In the genomic region with DNA sequence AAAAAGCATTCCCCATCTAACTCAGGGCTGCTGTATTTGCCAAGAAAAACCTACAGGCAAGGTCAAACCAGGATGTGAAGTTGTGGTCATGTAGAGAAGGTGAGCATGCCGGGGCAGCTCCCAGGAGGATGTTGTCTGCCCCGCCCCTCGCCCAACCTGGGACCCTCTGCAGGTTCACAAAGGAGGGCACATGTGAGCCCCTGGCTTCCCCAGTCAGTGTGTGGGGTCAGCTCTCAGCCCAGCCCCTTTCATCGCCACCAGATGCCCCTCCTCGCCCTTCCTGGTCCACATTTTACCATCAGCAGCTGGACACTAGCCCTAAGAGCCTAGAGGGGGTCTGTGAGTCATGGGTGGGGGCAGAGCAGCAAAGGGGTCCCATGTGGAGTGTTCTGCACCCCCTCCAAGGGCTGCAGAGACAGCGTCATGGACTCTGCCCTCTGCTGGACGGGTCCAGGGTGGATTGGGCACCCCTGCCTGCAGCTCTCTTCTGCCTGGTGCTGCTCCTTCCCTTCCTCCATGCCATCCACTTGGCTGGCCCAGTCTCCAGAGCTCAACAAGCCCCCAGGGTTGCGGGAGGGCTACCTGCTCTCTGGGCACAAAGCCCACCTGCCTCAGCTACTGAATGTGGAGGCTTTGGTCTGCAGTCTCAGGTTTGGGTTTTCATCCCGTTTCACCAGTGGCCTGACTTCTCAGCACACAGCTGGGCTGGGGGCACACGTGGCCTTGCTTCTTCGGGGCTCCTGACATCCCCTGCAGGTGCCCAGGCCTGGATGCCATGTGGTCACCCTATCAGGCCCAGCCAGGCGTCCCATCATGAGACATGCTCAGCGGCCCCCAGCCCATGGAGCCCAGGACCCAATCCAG, we compare ENCODE assay signal across 9 cellular contexts. TPM values are rescaled to one million over a fixed set of nuclear protein-coding genes. Genes with fewer than 3 reads are reported as not detected.
DNase-seq lines count a peak whose midpoint lies in the region; ATAC-seq and TF ChIP-seq lines count a peak whose summit lies in the region.
"Had no signal": no experiment of that assay in that cellular context is flagged by ENCODE, and none has a peak within 500 bp of the region (broad histone marks: within the 10 kb centered on the region; RNA-seq: fewer than 3 reads in every experiment).

No MANE protein-coding gene starts in this region.

- no peaks in the 10 kb centered on the region for H3K9me3 ChIP-seq in CD4-positive, alpha-beta memory T cell (ENCODE audit: control insufficient read depth in 1 of 2, low read length in 2 of 2)

- H3K9me3 Mint-ChIP-seq in CD4-positive, alpha-beta memory T cell = no peaks in the 10 kb centered on the region
- H3K9me3 Mint-ChIP-seq in MCF 10A (ENCODE audit: unreplicated experiment) = no peaks in the 10 kb centered on the region

- no peaks in the 10 kb centered on the region for H3K27me3 ChIP-seq in CD4-positive, alpha-beta memory T cell (ENCODE audit: insufficient read depth, low read length)

- H3K27ac Mint-ChIP-seq in CD4-positive, alpha-beta memory T cell = peak overlapping the region; percentile 93 to 100 (median 97)
- H3K27ac Mint-ChIP-seq in MCF 10A (ENCODE audit: low read depth, unreplicated experiment) = no peak overlapping the region

- peaks cover 51 to 87% (median 72%) of the 10 kb centered on the region in 4 donors for H3K4me1 Mint-ChIP-seq in CD4-positive, alpha-beta memory T cell
- peaks cover 24% of the 10 kb centered on the region for H3K4me1 Mint-ChIP-seq in MCF 10A (ENCODE audit: insufficient read depth, unreplicated experiment)

- H3K4me3 Mint-ChIP-seq in CD4-positive, alpha-beta memory T cell = peak overlapping the region; percentile 89 to 98 (median 93)
- peak overlapping the region; percentile 16 for H3K4me3 Mint-ChIP-seq in MCF 10A (ENCODE audit: unreplicated experiment)

- CTCF ChIA-PET in CD4-positive, alpha-beta memory T cell (lab: Charles Lee; ENCODE audit: partially characterized antibody) = interaction anchor here (0.7 to 10.1 kb wide), 13 partner anchors 9 to 90 kb away, joined by 3 to 158 read pairs (median 7); partner anchors contain the start of genes C19orf12 and POP4
- CTCF ChIA-PET in MCF 10A (lab: Yijun Ruan, JAX) = interaction anchor here (0.6 to 1.4 kb wide), 6 partner anchors 23 to 1638 kb away, joined by 3 to 4 read pairs (median 3); no protein-coding TSS in a partner anchor

- no peaks in the 10 kb centered on the region for H3K27me3 Mint-ChIP-seq in CD4-positive, alpha-beta memory T cell
- no peaks in the 10 kb centered on the region for H3K27me3 Mint-ChIP-seq in MCF 10A (ENCODE audit: insufficient read depth, unreplicated experiment)

- POLR2A ChIA-PET in CD4-positive, alpha-beta memory T cell (lab: Charles Lee; ENCODE audit: partially characterized antibody) = interaction anchor here (1.4 to 8.7 kb wide), 8 partner anchors 10 to 60 kb away, joined by 4 to 163 read pairs (median 63); partner anchors contain the start of genes C19orf12 and POP4
- POLR2A ChIA-PET in MCF 10A (lab: Yijun Ruan, JAX) = interaction anchor here (0.7 kb wide), 1 partner anchor 273 kb away, joined by 5 read pairs; the partner anchor contains the start of gene URI1

- peaks cover 27 to 48% of the 10 kb centered on the region in 2 donors for H3K36me3 Mint-ChIP-seq in CD4-positive, alpha-beta memory T cell
- peaks cover 14% of the 10 kb centered on the region for H3K36me3 Mint-ChIP-seq in MCF 10A (ENCODE audit: insufficient read depth, unreplicated experiment)

- peak; percentile 14 for TF ChIP-seq CTCF in MCF 10A (IDR thresholded peaks at IDR 0.05; ENCODE audit: unreplicated experiment)

- peak overlapping the region; percentile 92 for H3K27ac ChIP-seq in CD4-positive, alpha-beta memory T cell (ENCODE audit: low read depth, low read length)

- no peak for DNase-seq in CD4-positive, alpha-beta memory T cell
- DNase-seq in HT1080 (ENCODE audit: low read depth) (peak; percentile 37), MCF 10A (ENCODE audit: unreplicated experiment) (no peak), posterior vena cava (ENCODE audit: low spot score) (peak; percentile 64), hypothalamus (lab: John Stamatoyannopoulos, UW) (no peak), cortex of kidney (lab: John Stamatoyannopoulos, UW) (no peak)
- DNase-seq: NCI-H1105 treated with DMSO at 0.1 percent for 48 hours had no signal

- intact Hi-C loops in CD4-positive, alpha-beta memory T cell (cut with micrococcal nuclease) = loop anchor here (1.0 kb wide), 1 partner anchor 59 kb away; no protein-coding TSS in a partner anchor
- intact Hi-C loops in MCF 10A (cut with micrococcal nuclease) = no loop called here
- intact Hi-C loops in posterior vena cava (cut with DNase I) = loop anchor here in 1 of 2 donors (5.0 kb wide), 1 partner anchor 43 kb away; no protein-coding TSS in a partner anchor

- no TSS peak for BruUV-seq in MCF 10A (replicated peaks; lab: Mats Ljungman, UMichigan)

- ATAC-seq in GM21367 (IDR thresholded peaks at IDR 0.05; ENCODE audit: unreplicated experiment) (no peak), HG02870 (IDR thresholded peaks at IDR 0.05; ENCODE audit: unreplicated experiment) (no peak)

- H3K4me1 ChIP-seq in CD4-positive, alpha-beta memory T cell (ENCODE audit: insufficient read depth, low read length) = peaks cover 78% of the 10 kb centered on the region

- H3K4me3 ChIP-seq in CD4-positive, alpha-beta memory T cell (ENCODE audit: low read length in 2 of 2) = peak overlapping the region; percentile 42 to 77

- peaks cover 4% of the 10 kb centered on the region for H3K36me3 ChIP-seq in CD4-positive, alpha-beta memory T cell (ENCODE audit: insufficient read depth, low read length)

RNA-seq across cellular contexts. Expression of gene PLEKHF1, which starts 3.7 kb away (rescaled TPM):
- total RNA-seq in CD4-positive, alpha-beta memory T cell = 10 to 100 TPM; 31.2 to 32.4 TPM
- polyA plus RNA-seq in CD4-positive, alpha-beta memory T cell = 10 to 100 TPM; 15.3 to 36.0 TPM
- 15.5 and 16.1 TPM in 2 replicates for total RNA-seq in HT1080 (2014; rRNA removed; shearing (Covaris generic))
- 6.5 and 7.7 TPM in 2 replicates for polyA plus RNA-seq in HT1080 (2015; cell fraction: cytosol; rRNA removed)
- 7.8 and 10.4 TPM in 2 replicates for polyA plus RNA-seq in HT1080 (2015; cell fraction: nucleus; rRNA removed)
- total RNA-seq in MCF 10A (2022) = 2.9 and 9.6 TPM in 2 replicates
- total RNA-seq in posterior vena cava = 10 to 100 TPM; 20.7 to 21.0 TPM

RNA-seq across cellular contexts. Expression of gene C19orf12, which starts 46.1 kb away (rescaled TPM):
- total RNA-seq in CD4-positive, alpha-beta memory T cell = 10 to 100 TPM; 29.3 to 30.1 TPM
- polyA plus RNA-seq in CD4-positive, alpha-beta memory T cell = 10 to 100 TPM; 22.7 to 23.6 TPM
- total RNA-seq in HT1080 (2014; rRNA removed; shearing (Covaris generic)) = 34.3 and 34.5 TPM in 2 replicates
- 27.9 and 34.2 TPM in 2 replicates for polyA plus RNA-seq in HT1080 (2015; cell fraction: cytosol; rRNA removed)
- 25.0 and 31.8 TPM in 2 replicates for polyA plus RNA-seq in HT1080 (2015; cell fraction: nucleus; rRNA removed)
- total RNA-seq in MCF 10A (2022) = 20.2 and 21.6 TPM in 2 replicates
- 10 to 100 TPM; 26.7 to 29.8 TPM for total RNA-seq in posterior vena cava

Comparison
In these comparisons a context has a peak if more than half of its experiments do, and no peak if none do; other contexts are left out.
1. DNase-seq: peak in HT1080 (single experiment) and posterior vena cava (single experiment); none in CD4-positive, alpha-beta memory T cell (0 of 5), MCF 10A (single experiment), hypothalamus (0 of 51) and cortex of kidney (single experiment).